26 cellular contexts compared by ENCODE assay signal in genomic region chr20:6450841-6451240, GRCh38.
A peak's percentile ranks its signal among the peaks of the same experiment; 100 is the strongest.
DNase-seq lines count a peak whose midpoint lies in the region; FAIRE-seq and TF ChIP-seq lines count a peak whose summit lies in the region.
"Had no signal": no experiment of that assay in that cellular context is flagged by ENCODE, and none has a peak within 500 bp of the region (broad histone marks: within the 10 kb centered on the region; RNA-seq: fewer than 3 reads in every experiment).

No MANE protein-coding gene starts in this region.

- H3K27ac Mint-ChIP-seq in activated CD4-positive, alpha-beta T cell treated with anti-CD3 and anti-CD28 coated beads, Interleukin-2, amount 10 ng/mL, durations not matched to agents 24 days and 14 days: no peak overlapping the region
- H3K27ac Mint-ChIP-seq: CD14-positive monocyte; CD4-positive, alpha-beta memory T cell; CD4-positive, CD25-positive, alpha-beta regulatory T cell; CD8-positive, alpha-beta memory T cell had no signal

- H3K27me3 ChIP-seq in bronchial epithelial cell (ENCODE audit: control insufficient read depth, insufficient read depth, low read length) (no peaks in the 10 kb centered on the region), keratinocyte (ENCODE audit: control insufficient read depth, extremely low read depth, insufficient read depth, low read length) (no peaks in the 10 kb centered on the region)
- H3K27me3 ChIP-seq: BE2C, BLaER1 had no signal

- H3K4me1 ChIP-seq in keratinocyte (ENCODE audit: control insufficient read depth, extremely low read depth, insufficient read depth, low read length): no peaks in the 10 kb centered on the region
- H3K4me1 ChIP-seq: BE2C, BLaER1 had no signal

- no peaks in the 10 kb centered on the region for H3K79me2 ChIP-seq in keratinocyte (ENCODE audit: control insufficient read depth, insufficient read depth, low read length)

- intact Hi-C loops in activated CD4-positive, alpha-beta T cell treated with anti-CD3 and anti-CD28 coated beads, Interleukin-2, amount 10 ng/mL, durations not matched to agents 24 days and 14 days (cut with micrococcal nuclease): no loop called here

- no peak for FAIRE-seq in bronchial epithelial cell (lab: Jason Lieb, UNC)
- FAIRE-seq in keratinocyte (lab: Jason Lieb, UNC): no peak
- FAIRE-seq: A204.1, GM12878, GM12892, GM18507 had no signal

- H3K9me3 Mint-ChIP-seq in activated CD4-positive, alpha-beta T cell treated with anti-CD3 and anti-CD28 coated beads, Interleukin-2, amount 10 ng/mL, durations not matched to agents 24 days and 14 days: no peaks in the 10 kb centered on the region

- H3K9me1 ChIP-seq in keratinocyte (ENCODE audit: control insufficient read depth, extremely low read depth, insufficient read depth, low read length): no peaks in the 10 kb centered on the region

- no peaks in the 10 kb centered on the region for H3K36me3 Mint-ChIP-seq in activated CD4-positive, alpha-beta T cell treated with anti-CD3 and anti-CD28 coated beads, Interleukin-2, amount 10 ng/mL, durations not matched to agents 24 days and 14 days (ENCODE audit: low read depth)
- H3K36me3 Mint-ChIP-seq: CD14-positive monocyte; CD4-positive, alpha-beta memory T cell; CD4-positive, CD25-positive, alpha-beta regulatory T cell; CD8-positive, alpha-beta memory T cell had no signal

- no peaks in the 10 kb centered on the region for H4K20me1 ChIP-seq in keratinocyte (ENCODE audit: control insufficient read depth, extremely low read depth, insufficient read depth, low read length)
- H4K20me1 ChIP-seq: BLaER1 had no signal

- H3K36me3 ChIP-seq in bronchial epithelial cell (ENCODE audit: control insufficient read depth, insufficient read depth, low read length): no peaks in the 10 kb centered on the region
- H3K36me3 ChIP-seq in keratinocyte (ENCODE audit: control insufficient read depth in 2 of 2, extremely low read depth in 1 of 2, insufficient read depth in 2 of 2, low read length in 2 of 2): no peaks in the 10 kb centered on the region
- H3K36me3 ChIP-seq: BE2C, BLaER1 had no signal

- H3K4me1 Mint-ChIP-seq in activated CD4-positive, alpha-beta T cell treated with anti-CD3 and anti-CD28 coated beads, Interleukin-2, amount 10 ng/mL, durations not matched to agents 24 days and 14 days: no peaks in the 10 kb centered on the region
- H3K4me1 Mint-ChIP-seq: CD14-positive monocyte; CD4-positive, alpha-beta memory T cell; CD4-positive, CD25-positive, alpha-beta regulatory T cell; CD8-positive, alpha-beta memory T cell had no signal

- H2AFZ ChIP-seq in keratinocyte (ENCODE audit: control insufficient read depth, low read length): peak overlapping the region; percentile 64

- TF ChIP-seq CTCF in bronchial epithelial cell (IDR thresholded peaks at IDR 0.05; ENCODE audit: insufficient read depth, low read length, severe bottlenecking) (no peak), epithelial cell of esophagus (IDR thresholded peaks at IDR 0.05; ENCODE audit: insufficient read depth, low read depth, low read length, missing control alignments) (no peak), keratinocyte (optimal IDR thresholded peaks at IDR 0.05 in 1 of 3, IDR thresholded peaks at IDR 0.05 in 1 of 3, conservative IDR thresholded peaks at IDR 0.05 in 1 of 3; ENCODE audit: extremely low read depth in 1 of 3, insufficient read depth in 2 of 3, low read length in 3 of 3) (no peak)

- peak; percentile 52 for DNase-seq in bronchial epithelial cell (ENCODE audit: low read depth)
- DNase-seq in epithelial cell of esophagus (ENCODE audit: low read depth): peak; percentile 49
- DNase-seq in keratinocyte (ENCODE audit: low read depth, low spot score): no peak
- DNase-seq in activated CD4-positive, alpha-beta T cell treated with anti-CD3 and anti-CD28 coated beads, Interleukin-2, amount 10 ng/mL, durations not matched to agents 24 days and 14 days: no peak
- DNase-seq in SW480 (ENCODE audit: low spot score): no peak
- DNase-seq: 8988T; ACHN; BE2C; C1 segment of cervical spinal cord; CD4-positive, alpha-beta memory T cell; CD4-positive, CD25-positive, alpha-beta regulatory T cell; CD8-positive, alpha-beta memory T cell; COR-L47; DMS 273 treated with DMSO at 0.1 percent for 48 hours; DMS153; DMS53; DMS79; DND-41; EL; GDM1 had no signal

- H3K27me3 Mint-ChIP-seq in activated CD4-positive, alpha-beta T cell treated with anti-CD3 and anti-CD28 coated beads, Interleukin-2, amount 10 ng/mL, durations not matched to agents 24 days and 14 days: no peaks in the 10 kb centered on the region
- H3K27me3 Mint-ChIP-seq: CD4-positive, alpha-beta memory T cell; CD4-positive, CD25-positive, alpha-beta regulatory T cell; CD8-positive, alpha-beta memory T cell had no signal

- H3K4me2 ChIP-seq in keratinocyte (ENCODE audit: control insufficient read depth, extremely low read depth, insufficient read depth, low read depth, low read length): peak overlapping the region; percentile 25
- H3K4me2 ChIP-seq: BLaER1 had no signal

- H3K4me3 ChIP-seq in bronchial epithelial cell (ENCODE audit: low read depth, low read length) (no peak overlapping the region), epithelial cell of esophagus (ENCODE audit: low read length) (no peak overlapping the region), keratinocyte (ENCODE audit: control insufficient read depth in 2 of 3, extremely low read depth in 1 of 3, insufficient read depth in 2 of 3, low read depth in 1 of 3, low read length in 3 of 3) (no peak overlapping the region)
- H3K4me3 ChIP-seq: BLaER1, GM12878 had no signal

- H3K4me3 Mint-ChIP-seq in activated CD4-positive, alpha-beta T cell treated with anti-CD3 and anti-CD28 coated beads, Interleukin-2, amount 10 ng/mL, durations not matched to agents 24 days and 14 days: no peak overlapping the region
- H3K4me3 Mint-ChIP-seq: CD14-positive monocyte; CD4-positive, alpha-beta memory T cell; CD4-positive, CD25-positive, alpha-beta regulatory T cell; CD8-positive, alpha-beta memory T cell had no signal

- no peaks in the 10 kb centered on the region for H3K9me3 ChIP-seq in keratinocyte (ENCODE audit: control insufficient read depth, low read depth, low read length)
- H3K9me3 ChIP-seq: BE2C, BLaER1 had no signal

- H3K9ac ChIP-seq in keratinocyte (ENCODE audit: control insufficient read depth, extremely low read depth, insufficient read depth, low read length): no peak overlapping the region
- H3K9ac ChIP-seq: BLaER1 had no signal

- dilution Hi-C loops in keratinocyte (cut with MboI; ENCODE audit: extremely low pct_ligation_motif_present, low sequenced_read_pairs): no loop called here

- no peak overlapping the region for H3K27ac ChIP-seq in keratinocyte (ENCODE audit: control insufficient read depth, insufficient read depth, low read length)
- H3K27ac ChIP-seq: BLaER1 had no signal

Comparison
In these comparisons a context has a peak if more than half of its experiments do, and no peak if none do; other contexts are left out.
1. DNase-seq: peak in bronchial epithelial cell (single experiment) and epithelial cell of esophagus (single experiment); none in keratinocyte (single experiment), activated CD4-positive, alpha-beta T cell treated with anti-CD3 and anti-CD28 coated beads, Interleukin-2, amount 10 ng/mL, durations not matched to agents 24 days and 14 days (single experiment) and SW480 (single experiment).